8 cellular contexts compared by ENCODE assay signal in genomic region chr7:97927797-97928748, GRCh38. TPM values are rescaled to one million over a fixed set of nuclear protein-coding genes. Genes with fewer than 3 reads are reported as not detected.
DNase-seq lines count a peak whose midpoint lies in the region; ATAC-seq and TF ChIP-seq lines count a peak whose summit lies in the region.
"Not testable (repeated sequence)": the region's sequence is repeated elsewhere in the genome, so short reads cannot be mapped to it uniquely, and the experiment has no call there.

No MANE protein-coding gene starts in this region.

- DNase-seq in GM03348 (ENCODE audit: low spot score) (peak; percentile 85), M059J (ENCODE audit: low read depth) (peak; percentile 10), SK-N-DZ (ENCODE audit: low spot score) (peak; percentile 51), endodermal cell (peak; percentile 93), left lobe of liver (ENCODE audit: low spot score) (peak; percentile 59), smooth muscle cell of the brain vasculature (ENCODE audit: low read depth, low spot score) (peak; percentile 0), upper lobe of right lung (peak; percentile 82)
- peak; percentile 49 for DNase-seq in activated T-helper 1 cell treated with anti-CD3 and anti-CD28 coated beads, Interleukin-12 subunit alpha, Interleukin-12 subunit beta, Interleukin-2, Interleukin-4 antibody, amounts not matched to agents 30 ng/mL and 10 ng/mL and 1 ng/mL, durations not matched to agents 14 hours and 24 hours and 36 hours (ENCODE audit: low spot score)

- ATAC-seq in left lobe of liver (peak; percentile 75), upper lobe of right lung (peak; percentile 61)

- H3K4me1 Mint-ChIP-seq in activated T-helper 1 cell treated with anti-CD3 and anti-CD28 coated beads, Interleukin-12 subunit alpha, Interleukin-12 subunit beta, Interleukin-2, Interleukin-4 antibody, amounts not matched to agents 30 ng/mL and 10 ng/mL and 1 ng/mL, durations not matched to agents 14 hours and 24 hours and 36 hours (ENCODE audit: low read depth); endodermal cell: not testable (repeated sequence)

- H3K27me3 ChIP-seq in endodermal cell (ENCODE audit: control insufficient read depth, insufficient read depth, low read length, poor library complexity, severe bottlenecking); upper lobe of right lung: not testable (repeated sequence)

- intact Hi-C loops in activated T-helper 1 cell treated with anti-CD3 and anti-CD28 coated beads, Interleukin-12 subunit alpha, Interleukin-12 subunit beta, Interleukin-2, Interleukin-4 antibody, amounts not matched to agents 30 ng/mL and 10 ng/mL and 1 ng/mL, durations not matched to agents 14 hours and 24 hours and 36 hours (cut with micrococcal nuclease), result loop anchor here (5.0 kb wide), 2 partner anchors 44 to 56 kb away; partner anchors contain the start of gene ASNS
- intact Hi-C loops in upper lobe of right lung (cut with DNase I), result not testable (repeated sequence)

- H3K4me3 Mint-ChIP-seq in activated T-helper 1 cell treated with anti-CD3 and anti-CD28 coated beads, Interleukin-12 subunit alpha, Interleukin-12 subunit beta, Interleukin-2, Interleukin-4 antibody, amounts not matched to agents 30 ng/mL and 10 ng/mL and 1 ng/mL, durations not matched to agents 14 hours and 24 hours and 36 hours, result peak overlapping the region; percentile 68
- peak overlapping the region; percentile 56 for H3K4me3 Mint-ChIP-seq in endodermal cell

- H3K27ac Mint-ChIP-seq in activated T-helper 1 cell treated with anti-CD3 and anti-CD28 coated beads, Interleukin-12 subunit alpha, Interleukin-12 subunit beta, Interleukin-2, Interleukin-4 antibody, amounts not matched to agents 30 ng/mL and 10 ng/mL and 1 ng/mL, durations not matched to agents 14 hours and 24 hours and 36 hours; endodermal cell: not testable (repeated sequence)

- not testable (repeated sequence) for H3K36me3 Mint-ChIP-seq in activated T-helper 1 cell treated with anti-CD3 and anti-CD28 coated beads, Interleukin-12 subunit alpha, Interleukin-12 subunit beta, Interleukin-2, Interleukin-4 antibody, amounts not matched to agents 30 ng/mL and 10 ng/mL and 1 ng/mL, durations not matched to agents 14 hours and 24 hours and 36 hours (ENCODE audit: low read depth); endodermal cell (ENCODE audit: low read depth)

- H3K4me1 ChIP-seq in endodermal cell (ENCODE audit: control insufficient read depth, insufficient read depth, low read length); upper lobe of right lung: not testable (repeated sequence)

- H3K9me3 ChIP-seq in endodermal cell (ENCODE audit: control insufficient read depth, low read length); upper lobe of right lung: not testable (repeated sequence)

- H3K36me3 ChIP-seq in endodermal cell (ENCODE audit: control insufficient read depth, insufficient read depth, low read length); upper lobe of right lung: not testable (repeated sequence)

- peak; percentile 91 for TF ChIP-seq CTCF in endodermal cell (conservative IDR thresholded peaks at IDR 0.05)
- TF ChIP-seq CTCF in upper lobe of right lung (IDR thresholded peaks at IDR 0.05), result peak; percentile 78

- H3K27me3 Mint-ChIP-seq in activated T-helper 1 cell treated with anti-CD3 and anti-CD28 coated beads, Interleukin-12 subunit alpha, Interleukin-12 subunit beta, Interleukin-2, Interleukin-4 antibody, amounts not matched to agents 30 ng/mL and 10 ng/mL and 1 ng/mL, durations not matched to agents 14 hours and 24 hours and 36 hours (ENCODE audit: insufficient read depth), result not testable (repeated sequence)
- H3K27me3 Mint-ChIP-seq in endodermal cell (ENCODE audit: insufficient read depth), result peaks cover 45% of the 10 kb centered on the region

- not testable (repeated sequence) for H3K9me3 Mint-ChIP-seq in activated T-helper 1 cell treated with anti-CD3 and anti-CD28 coated beads, Interleukin-12 subunit alpha, Interleukin-12 subunit beta, Interleukin-2, Interleukin-4 antibody, amounts not matched to agents 30 ng/mL and 10 ng/mL and 1 ng/mL, durations not matched to agents 14 hours and 24 hours and 36 hours; endodermal cell

- H3K27ac ChIP-seq in endodermal cell (ENCODE audit: low read depth, low read length); upper lobe of right lung: not testable (repeated sequence)

- H3K4me3 ChIP-seq in endodermal cell (ENCODE audit: low read length), result not testable (repeated sequence)
- peak overlapping the region; percentile 40 for H3K4me3 ChIP-seq in upper lobe of right lung

- H3K9ac ChIP-seq in endodermal cell (ENCODE audit: extremely low read depth, low read length, poor library complexity, severe bottlenecking), result not testable (repeated sequence)

- WGBS in endodermal cell (ENCODE audit: insufficient coverage in 1 of 2, insufficient read length in 1 of 2), 2 experiments, result 2 to 4% methylated on average over 32 to 75 of the region's 80 CpGs

RNA-seq across cellular contexts. Expression of gene ASNS, which starts 55.9 kb away (rescaled TPM):
- 15.3 and 18.1 TPM in 2 replicates for total RNA-seq in M059J (2014; rRNA removed; shearing (Covaris generic))
- 88.7 and 99.5 TPM in 2 replicates for polyA plus RNA-seq in SK-N-DZ (2014; cell fraction: cytosol; rRNA removed)
- 160 and 214 TPM in 2 replicates for polyA plus RNA-seq in SK-N-DZ (2014; cell fraction: nucleus; rRNA removed)
- 71.1 and 79.6 TPM in 2 replicates for total RNA-seq in activated T-helper 1 cell treated with anti-CD3 and anti-CD28 coated beads, Interleukin-12 subunit alpha, Interleukin-12 subunit beta, Interleukin-2, Interleukin-4 antibody, amounts not matched to agents 30 ng/mL and 10 ng/mL and 1 ng/mL, durations not matched to agents 14 hours and 24 hours and 36 hours
- total RNA-seq in endodermal cell (10 to 100 TPM; 23.5 to 34.4 TPM), left lobe of liver (1.2 TPM), upper lobe of right lung (15.7 TPM)
- polyA plus RNA-seq in endodermal cell (2013, experiment 1 of 2), result 115 TPM
- 57.6 TPM for polyA plus RNA-seq in endodermal cell (2013, experiment 2 of 2)

Comparison
In these comparisons a context has a peak if more than half of its experiments do, and no peak if none do; other contexts are left out.
1. DNase-seq: peak in every context shown above with its lines; median percentile 93 in endodermal cell; 85 in GM03348; 82 in upper lobe of right lung; 59 in left lobe of liver; 51 in SK-N-DZ; 49 in activated T-helper 1 cell treated with anti-CD3 and anti-CD28 coated beads, Interleukin-12 subunit alpha, Interleukin-12 subunit beta, Interleukin-2, Interleukin-4 antibody, amounts not matched to agents 30 ng/mL and 10 ng/mL and 1 ng/mL, durations not matched to agents 14 hours and 24 hours and 36 hours; 10 in M059J; 0 in smooth muscle cell of the brain vasculature.